Comparison of ENCODE assay signal across 1 cellular context in genomic region chr2:127769587-127769986, GRCh38.
TF ChIP-seq lines count a peak whose summit lies in the region.

No MANE protein-coding gene starts in this region.

TF ChIP-seq in WTC11, 78 proteins besides CTCF, POLR2A, EP300 and RAD21 (continued from another document):
- TF ChIP-seq, protein P1, sequence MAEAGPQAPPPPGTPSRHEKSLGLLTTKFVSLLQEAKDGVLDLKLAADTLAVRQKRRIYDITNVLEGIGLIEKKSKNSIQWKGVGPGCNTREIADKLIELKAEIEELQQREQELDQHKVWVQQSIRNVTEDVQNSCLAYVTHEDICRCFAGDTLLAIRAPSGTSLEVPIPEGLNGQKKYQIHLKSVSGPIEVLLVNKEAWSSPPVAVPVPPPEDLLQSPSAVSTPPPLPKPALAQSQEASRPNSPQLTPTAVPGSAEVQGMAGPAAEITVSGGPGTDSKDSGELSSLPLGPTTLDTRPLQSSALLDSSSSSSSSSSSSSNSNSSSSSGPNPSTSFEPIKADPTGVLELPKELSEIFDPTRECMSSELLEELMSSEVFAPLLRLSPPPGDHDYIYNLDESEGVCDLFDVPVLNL (CRISPR knock-in tag; IDR thresholded peaks at IDR 0.05; ENCODE audit: borderline replicate concordance, low read depth): no peak
- TF ChIP-seq RORB (CRISPR knock-in tag; IDR thresholded peaks at IDR 0.05) (no peak), ZNF425 (CRISPR knock-in tag; conservative IDR thresholded peaks at IDR 0.05) (no peak), ETV6 (CRISPR knock-in tag; IDR thresholded peaks at IDR 0.05) (no peak), ESRRA (CRISPR knock-in tag; IDR thresholded peaks at IDR 0.05; ENCODE audit: borderline replicate concordance) (no peak), TEAD4 (CRISPR knock-in tag; IDR thresholded peaks at IDR 0.05) (no peak), ZNF671 (CRISPR knock-in tag; IDR thresholded peaks at IDR 0.05) (no peak), HMGA2 (CRISPR knock-in tag; IDR thresholded peaks at IDR 0.05) (no peak), SMAD3 (CRISPR knock-in tag; IDR thresholded peaks at IDR 0.05; ENCODE audit: borderline replicate concordance) (no peak), SP1 (CRISPR knock-in tag; conservative IDR thresholded peaks at IDR 0.05) (no peak), AR (CRISPR knock-in tag; IDR thresholded peaks at IDR 0.05) (no peak)
- TF ChIP-seq, protein P2, sequence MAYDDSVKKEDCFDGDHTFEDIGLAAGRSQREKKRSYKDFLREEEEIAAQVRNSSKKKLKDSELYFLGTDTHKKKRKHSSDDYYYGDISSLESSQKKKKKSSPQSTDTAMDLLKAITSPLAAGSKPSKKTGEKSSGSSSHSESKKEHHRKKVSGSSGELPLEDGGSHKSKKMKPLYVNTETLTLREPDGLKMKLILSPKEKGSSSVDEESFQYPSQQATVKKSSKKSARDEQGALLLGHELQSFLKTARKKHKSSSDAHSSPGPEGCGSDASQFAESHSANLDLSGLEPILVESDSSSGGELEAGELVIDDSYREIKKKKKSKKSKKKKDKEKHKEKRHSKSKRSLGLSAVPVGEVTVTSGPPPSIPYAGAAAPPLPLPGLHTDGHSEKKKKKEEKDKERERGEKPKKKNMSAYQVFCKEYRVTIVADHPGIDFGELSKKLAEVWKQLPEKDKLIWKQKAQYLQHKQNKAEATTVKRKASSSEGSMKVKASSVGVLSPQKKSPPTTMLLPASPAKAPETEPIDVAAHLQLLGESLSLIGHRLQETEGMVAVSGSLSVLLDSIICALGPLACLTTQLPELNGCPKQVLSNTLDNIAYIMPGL (CRISPR knock-in tag; IDR thresholded peaks at IDR 0.05): no peak
- TF ChIP-seq, protein P3, sequence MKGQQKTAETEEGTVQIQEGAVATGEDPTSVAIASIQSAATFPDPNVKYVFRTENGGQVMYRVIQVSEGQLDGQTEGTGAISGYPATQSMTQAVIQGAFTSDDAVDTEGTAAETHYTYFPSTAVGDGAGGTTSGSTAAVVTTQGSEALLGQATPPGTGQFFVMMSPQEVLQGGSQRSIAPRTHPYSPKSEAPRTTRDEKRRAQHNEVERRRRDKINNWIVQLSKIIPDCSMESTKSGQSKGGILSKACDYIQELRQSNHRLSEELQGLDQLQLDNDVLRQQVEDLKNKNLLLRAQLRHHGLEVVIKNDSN (CRISPR knock-in tag; IDR thresholded peaks at IDR 0.05): no peak
- TF ChIP-seq, protein P4, sequence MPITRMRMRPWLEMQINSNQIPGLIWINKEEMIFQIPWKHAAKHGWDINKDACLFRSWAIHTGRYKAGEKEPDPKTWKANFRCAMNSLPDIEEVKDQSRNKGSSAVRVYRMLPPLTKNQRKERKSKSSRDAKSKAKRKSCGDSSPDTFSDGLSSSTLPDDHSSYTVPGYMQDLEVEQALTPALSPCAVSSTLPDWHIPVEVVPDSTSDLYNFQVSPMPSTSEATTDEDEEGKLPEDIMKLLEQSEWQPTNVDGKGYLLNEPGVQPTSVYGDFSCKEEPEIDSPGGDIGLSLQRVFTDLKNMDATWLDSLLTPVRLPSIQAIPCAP (CRISPR knock-in tag; IDR thresholded peaks at IDR 0.05): no peak
